9 cellular contexts compared by ENCODE assay signal in genomic region chr19:45972081-45972943, GRCh38. TPM values are rescaled to one million over a fixed set of nuclear protein-coding genes. Genes with fewer than 3 reads are reported as not detected.
DNase-seq lines count a peak whose midpoint lies in the region; ATAC-seq, FAIRE-seq and TF ChIP-seq lines count a peak whose summit lies in the region.
"Had no signal": no experiment of that assay in that cellular context is flagged by ENCODE, and none has a peak within 500 bp of the region (broad histone marks: within the 10 kb centered on the region; RNA-seq: fewer than 3 reads in every experiment).

No MANE protein-coding gene starts in this region.

- intact Hi-C loops in Calu3 (cut with micrococcal nuclease; ENCODE audit: unreplicated experiment) = no loop called here
- intact Hi-C loops in prostate gland (cut with DNase I) = no loop called here

- peak overlapping the region; percentile 4 for H3K27ac Mint-ChIP-seq in Calu3 (ENCODE audit: unreplicated experiment)
- H3K27ac Mint-ChIP-seq: dendritic cell treated with granulocyte-macrophage colony-stimulating factor and Interleukin-4, amounts not matched to agents 40 ng/mL and 50 ng/mL, for 4 days had no signal

- WGBS in small intestine, 3 donors = 13 to 14% (median 14%) methylated on average over 18 of the region's 18 CpGs
- WGBS in prostate gland = 14% methylated on average over 18 of the region's 18 CpGs

- peaks cover 92% of the 10 kb centered on the region for H3K27me3 Mint-ChIP-seq in Calu3 (ENCODE audit: unreplicated experiment)

- DNase-seq in Calu3 = no peak
- peak; percentile 31 for DNase-seq in WERI-Rb-1
- DNase-seq in putamen (ENCODE audit: low spot score) = peak; percentile 73
- no peak for DNase-seq in small intestine
- no peak for DNase-seq in NCI-H2081 (lab: John Stamatoyannopoulos, UW)
- no peak for DNase-seq in prostate gland (ENCODE audit: low spot score)

- BruUV-seq in Calu3 (replicated peaks; lab: Mats Ljungman, UMichigan) = no TSS peak

- no peaks in the 10 kb centered on the region for H3K9me3 Mint-ChIP-seq in Calu3 (ENCODE audit: low read depth, unreplicated experiment)

- no peaks in the 10 kb centered on the region for H3K36me3 Mint-ChIP-seq in Calu3 (ENCODE audit: insufficient read depth, unreplicated experiment)

- H3K9me3 ChIP-seq in WERI-Rb-1 (ENCODE audit: severe bottlenecking) (no peaks in the 10 kb centered on the region), small intestine (ENCODE audit: control insufficient read depth, low read depth) (no peaks in the 10 kb centered on the region), prostate gland (no peaks in the 10 kb centered on the region)

- CTCF ChIA-PET in Calu3 (lab: Charles Lee) = interaction anchor here (1.7 kb wide), 1 partner anchor 11 kb away, joined by 6 read pairs; no protein-coding TSS in a partner anchor

- peak; percentile 58 for ATAC-seq in esophagus mucosa
- no peak for ATAC-seq in HG02588 (IDR thresholded peaks at IDR 0.05; ENCODE audit: unreplicated experiment)

- no peak overlapping the region for H3K27ac ChIP-seq in WERI-Rb-1
- H3K27ac ChIP-seq in small intestine (ENCODE audit: low read depth in 1 of 2, low read length in 1 of 2) = no peak overlapping the region
- H3K27ac ChIP-seq in prostate gland = no peak overlapping the region

- peaks cover 15% of the 10 kb centered on the region for H3K4me1 Mint-ChIP-seq in Calu3 (ENCODE audit: low read depth, unreplicated experiment)

- H3K4me1 ChIP-seq in small intestine (ENCODE audit: control insufficient read depth in 2 of 2, insufficient read depth in 1 of 2, low read depth in 1 of 2, low read length in 1 of 2) (no peaks in the 10 kb centered on the region), prostate gland (replicated peaks) (no peaks in the 10 kb centered on the region)

- TF ChIP-seq CTCF in Calu3 (IDR thresholded peaks at IDR 0.05; ENCODE audit: unreplicated experiment) = no peak
- TF ChIP-seq CTCF in WERI-Rb-1 (IDR thresholded peaks at IDR 0.05; ENCODE audit: low read depth, low read length) = no peak
- TF ChIP-seq CTCF in prostate gland (IDR thresholded peaks at IDR 0.05) = no peak

- H3K4me3 Mint-ChIP-seq in Calu3 (ENCODE audit: low read depth, unreplicated experiment) = no peak overlapping the region
- H3K4me3 Mint-ChIP-seq: dendritic cell treated with granulocyte-macrophage colony-stimulating factor and Interleukin-4, amounts not matched to agents 40 ng/mL and 50 ng/mL, for 4 days had no signal

- no peaks in the 10 kb centered on the region for H3K27me3 ChIP-seq in WERI-Rb-1 (ENCODE audit: insufficient read depth, low read depth, severe bottlenecking)
- H3K27me3 ChIP-seq in small intestine (ENCODE audit: control insufficient read depth in 2 of 2, insufficient read depth in 2 of 2, low read length in 2 of 2) = peaks cover 3 to 31% of the 10 kb centered on the region in 2 donors
- peaks cover 15% of the 10 kb centered on the region for H3K27me3 ChIP-seq in prostate gland (replicated peaks; ENCODE audit: insufficient read depth)

- TF ChIP-seq POLR2A in prostate gland (IDR thresholded peaks at IDR 0.05) = no peak

- H3K4me3 ChIP-seq in WERI-Rb-1 (ENCODE audit: low read depth, low read length) = peak overlapping the region; percentile 55
- no peak overlapping the region for H3K4me3 ChIP-seq in small intestine (ENCODE audit: low read depth in 1 of 2, low read length in 2 of 2)
- peak overlapping the region in 1 of 2 donors; percentile 11 for H3K4me3 ChIP-seq in prostate gland

- H3K36me3 ChIP-seq in WERI-Rb-1 (peaks cover 8% of the 10 kb centered on the region), small intestine (ENCODE audit: control insufficient read depth in 2 of 2, insufficient read depth in 2 of 2, low read length in 2 of 2) (no peaks in the 10 kb centered on the region), prostate gland (no peaks in the 10 kb centered on the region)

- no peak for FAIRE-seq in small intestine (lab: Jason Lieb, UNC)

RNA-seq across cellular contexts. Expression of gene NOVA2, which starts 1.4 kb away (rescaled TPM):
- total RNA-seq in Calu3 (2022) (not detected in 2 replicates), esophagus mucosa (0.40 TPM), prostate gland (1 to 10 TPM in 1 of 2 donors, under 1 TPM in 1; 0.87 to 3.1 TPM)
- 1 to 10 TPM in 1 of 3 donors, under 1 TPM in 2; under 0.01 to 2.0 (median 0.27) TPM for polyA plus RNA-seq in small intestine

RNA-seq across cellular contexts. Expression of gene CCDC61, which starts 23.0 kb away (rescaled TPM):
- total RNA-seq in Calu3 (2022) = 31.0 and 32.7 TPM in 2 replicates
- total RNA-seq in esophagus mucosa = 9.1 TPM
- 10 to 100 TPM in 1 of 3 donors, 1 to 10 TPM in 2; 7.8 to 13.3 (median 9.4) TPM for polyA plus RNA-seq in small intestine
- 10 to 100 TPM; 22.9 to 23.7 TPM for total RNA-seq in prostate gland

RNA-seq across cellular contexts. Expression of gene PGLYRP1, which starts 50.5 kb away (rescaled TPM):
- total RNA-seq in Calu3 (2022) (not detected in 2 replicates), esophagus mucosa (not detected), prostate gland (not detected)
- polyA plus RNA-seq in small intestine = not detected

RNA-seq across cellular contexts. Expression of gene NANOS2, which starts 57.7 kb away (rescaled TPM):
- not detected in 2 replicates for total RNA-seq in Calu3 (2022)
- not detected for total RNA-seq in esophagus mucosa
- not detected for polyA plus RNA-seq in small intestine
- 1 to 10 TPM in 1 of 2 donors, not detected in 1; 4.1 TPM for total RNA-seq in prostate gland

Comparison
In these comparisons a context has a peak if more than half of its experiments do, and no peak if none do; other contexts are left out.
1. DNase-seq: peak in WERI-Rb-1 (single experiment) and putamen (single experiment); none in Calu3 (single experiment), small intestine (single experiment), NCI-H2081 (0 of 2) and prostate gland (single experiment).